11 cellular contexts compared by ENCODE assay signal in the genomic region with DNA sequence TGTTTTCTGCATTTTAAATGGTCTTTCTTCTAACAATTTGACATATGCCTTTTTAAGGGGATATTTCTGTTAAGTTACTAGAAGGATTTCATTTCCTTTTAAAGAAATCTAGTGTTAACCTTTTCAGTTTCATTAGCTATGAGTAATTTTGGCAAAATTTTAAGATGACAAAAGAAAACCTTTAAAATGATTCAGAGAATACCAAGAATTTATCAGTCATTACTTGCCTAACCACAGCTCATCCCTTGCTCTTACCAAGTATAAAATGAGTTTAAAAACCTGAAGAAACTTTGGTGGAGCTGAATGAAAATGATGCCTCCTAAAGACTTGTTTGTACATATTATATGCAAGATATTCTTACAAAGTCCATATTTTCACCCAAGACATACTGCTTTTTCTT.
DNase-seq lines count a peak whose midpoint lies in the region; ATAC-seq lines count a peak whose summit lies in the region.
"Had no signal": no experiment of that assay in that cellular context is flagged by ENCODE, and none has a peak within 500 bp of the region (broad histone marks: within the 10 kb centered on the region; RNA-seq: fewer than 3 reads in every experiment).

No MANE protein-coding gene starts in this region.

- H3K4me3 Mint-ChIP-seq in activated T-cell treated with anti-CD3 and anti-CD28 coated beads, Interleukin-2, amount 50 U/mL, for 4 hours: peak overlapping the region; percentile 37
- peak overlapping the region; percentile 11 for H3K4me3 Mint-ChIP-seq in activated T-helper 1 cell treated with anti-CD3 and anti-CD28 coated beads, Interleukin-12 subunit alpha, Interleukin-12 subunit beta, Interleukin-2, Interleukin-4 antibody, amounts not matched to agents 30 ng/mL and 10 ng/mL and 1 ng/mL, durations not matched to agents 14 hours and 24 hours and 36 hours
- H3K4me3 Mint-ChIP-seq: IgD-negative memory B cell had no signal

- DNase-seq in activated T-cell treated with anti-CD3 and anti-CD28 coated beads, Interleukin-2, amount 50 U/mL, for 4 hours: no peak
- no peak for DNase-seq in activated T-cell treated with anti-CD3 and anti-CD28 coated beads, Interleukin-2, amount 50 U/mL, for 48 hours
- no peak for DNase-seq in activated T-helper 1 cell treated with anti-CD3 and anti-CD28 coated beads, Interleukin-12 subunit alpha, Interleukin-12 subunit beta, Interleukin-2, Interleukin-4 antibody, amounts not matched to agents 30 ng/mL and 10 ng/mL and 1 ng/mL, durations not matched to agents 14 hours and 24 hours and 36 hours (ENCODE audit: low spot score)
- no peak for DNase-seq in stimulated activated naive CD8-positive, alpha-beta T cell treated with anti-CD3 and anti-CD28 coated beads, Interleukin-15, Interleukin-2, amounts not matched to agents 100 U/mL and 50 U/mL, for 24 hours
- no peak for DNase-seq in MV-4-11 (lab: John Stamatoyannopoulos, UW)
- DNase-seq in SIG-M5 treated with dmso at 0.1 percent for 504 hours (lab: John Stamatoyannopoulos, UW; ENCODE audit: unreplicated experiment): no peak
- no peak for DNase-seq in DMS114 treated with DMSO at 0.1 percent for 48 hours (lab: John Stamatoyannopoulos, UW; ENCODE audit: unreplicated experiment)
- DNase-seq: C1 segment of cervical spinal cord, posterior cingulate gyrus had no signal

- ATAC-seq in activated T-cell treated with anti-CD3 and anti-CD28 coated beads, Interleukin-2, amount 50 U/mL, for 4 hours: peak; percentile 78 to 85
- ATAC-seq in HG02973 (IDR thresholded peaks at IDR 0.05; ENCODE audit: unreplicated experiment): peak; percentile 55
- peak; percentile 81 for ATAC-seq in stimulated activated naive CD8-positive, alpha-beta T cell treated with anti-CD3 and anti-CD28 coated beads, Interleukin-15, Interleukin-2, amounts not matched to agents 100 U/mL and 50 U/mL, for 24 hours

- peaks cover 49% of the 10 kb centered on the region for H3K4me1 Mint-ChIP-seq in activated T-cell treated with anti-CD3 and anti-CD28 coated beads, Interleukin-2, amount 50 U/mL, for 4 hours (ENCODE audit: low read depth)
- H3K4me1 Mint-ChIP-seq in activated T-helper 1 cell treated with anti-CD3 and anti-CD28 coated beads, Interleukin-12 subunit alpha, Interleukin-12 subunit beta, Interleukin-2, Interleukin-4 antibody, amounts not matched to agents 30 ng/mL and 10 ng/mL and 1 ng/mL, durations not matched to agents 14 hours and 24 hours and 36 hours (ENCODE audit: low read depth): peaks cover 50% of the 10 kb centered on the region

- H3K27me3 Mint-ChIP-seq in activated T-cell treated with anti-CD3 and anti-CD28 coated beads, Interleukin-2, amount 50 U/mL, for 4 hours (ENCODE audit: low read depth): no peaks in the 10 kb centered on the region
- H3K27me3 Mint-ChIP-seq in activated T-helper 1 cell treated with anti-CD3 and anti-CD28 coated beads, Interleukin-12 subunit alpha, Interleukin-12 subunit beta, Interleukin-2, Interleukin-4 antibody, amounts not matched to agents 30 ng/mL and 10 ng/mL and 1 ng/mL, durations not matched to agents 14 hours and 24 hours and 36 hours (ENCODE audit: insufficient read depth): no peaks in the 10 kb centered on the region
- H3K27me3 Mint-ChIP-seq: IgD-negative memory B cell had no signal

- H3K27ac Mint-ChIP-seq in activated T-helper 1 cell treated with anti-CD3 and anti-CD28 coated beads, Interleukin-12 subunit alpha, Interleukin-12 subunit beta, Interleukin-2, Interleukin-4 antibody, amounts not matched to agents 30 ng/mL and 10 ng/mL and 1 ng/mL, durations not matched to agents 14 hours and 24 hours and 36 hours: peak overlapping the region; percentile 78
- H3K27ac Mint-ChIP-seq: IgD-negative memory B cell had no signal

- H3K36me3 Mint-ChIP-seq in activated T-cell treated with anti-CD3 and anti-CD28 coated beads, Interleukin-2, amount 50 U/mL, for 4 hours (ENCODE audit: insufficient read depth): peaks cover 12% of the 10 kb centered on the region
- peaks cover 12% of the 10 kb centered on the region for H3K36me3 Mint-ChIP-seq in activated T-helper 1 cell treated with anti-CD3 and anti-CD28 coated beads, Interleukin-12 subunit alpha, Interleukin-12 subunit beta, Interleukin-2, Interleukin-4 antibody, amounts not matched to agents 30 ng/mL and 10 ng/mL and 1 ng/mL, durations not matched to agents 14 hours and 24 hours and 36 hours (ENCODE audit: low read depth)

- intact Hi-C loops in activated T-helper 1 cell treated with anti-CD3 and anti-CD28 coated beads, Interleukin-12 subunit alpha, Interleukin-12 subunit beta, Interleukin-2, Interleukin-4 antibody, amounts not matched to agents 30 ng/mL and 10 ng/mL and 1 ng/mL, durations not matched to agents 14 hours and 24 hours and 36 hours (cut with micrococcal nuclease): loop anchor here (1.0 to 5.0 kb wide), 11 partner anchors 56 to 915 kb away; a partner anchor contains a TSS

- no peaks in the 10 kb centered on the region for H3K9me3 Mint-ChIP-seq in activated T-cell treated with anti-CD3 and anti-CD28 coated beads, Interleukin-2, amount 50 U/mL, for 4 hours
- peaks cover 4% of the 10 kb centered on the region for H3K9me3 Mint-ChIP-seq in activated T-helper 1 cell treated with anti-CD3 and anti-CD28 coated beads, Interleukin-12 subunit alpha, Interleukin-12 subunit beta, Interleukin-2, Interleukin-4 antibody, amounts not matched to agents 30 ng/mL and 10 ng/mL and 1 ng/mL, durations not matched to agents 14 hours and 24 hours and 36 hours
- H3K9me3 Mint-ChIP-seq: IgD-negative memory B cell had no signal
